Comparison of ENCODE assay signal across 13 cellular contexts in genomic region chr14:59882957-59883356, GRCh38. TPM values are rescaled to one million over a fixed set of nuclear protein-coding genes. Genes with fewer than 3 reads are reported as not detected.
DNase-seq lines count a peak whose midpoint lies in the region; ATAC-seq, FAIRE-seq and TF ChIP-seq lines count a peak whose summit lies in the region.
"Had no signal": no experiment of that assay in that cellular context is flagged by ENCODE, and none has a peak within 500 bp of the region (broad histone marks: within the 10 kb centered on the region; RNA-seq: fewer than 3 reads in every experiment).

No MANE protein-coding gene starts in this region.

- H2BK15ac ChIP-seq in H1 (ENCODE audit: low read length), result no peak overlapping the region

- no peaks in the 10 kb centered on the region for H3K9me3 Mint-ChIP-seq in activated CD8-positive, alpha-beta T cell treated with anti-CD3 and anti-CD28 coated beads for 36 hours
- no peaks in the 10 kb centered on the region for H3K9me3 Mint-ChIP-seq in activated CD8-positive, alpha-beta T cell treated with anti-CD3 and anti-CD28 coated beads, Interleukin-2, amount 10 ng/mL, durations not matched to agents 7 days and 5 days (ENCODE audit: insufficient read depth)
- H3K9me3 Mint-ChIP-seq: activated CD4-positive, alpha-beta T cell treated with anti-CD3 and anti-CD28 coated beads, Interleukin-2, amount 10 ng/mL, durations not matched to agents 24 days and 14 days had no signal

- TF ChIP-seq POLR2A in NB4 (IDR thresholded peaks at IDR 0.05; ENCODE audit: extremely low read depth, insufficient read length) (no peak), H1 (IDR thresholded peaks at IDR 0.05; ENCODE audit: control extremely low read depth in 1 of 2, low read depth in 2 of 2, low read length in 2 of 2) (no peak)

- no peak overlapping the region for H2BK5ac ChIP-seq in H1 (ENCODE audit: low read depth, low read length)

- H2BK20ac ChIP-seq in H1 (ENCODE audit: low read length), result no peak overlapping the region

- no peak overlapping the region for H3K23ac ChIP-seq in H1 (ENCODE audit: insufficient read length)

- no peak overlapping the region for H2BK12ac ChIP-seq in H1 (ENCODE audit: low read depth, low read length)

- H3K36me3 ChIP-seq in H1 (ENCODE audit: control insufficient read depth in 2 of 4, insufficient read depth in 4 of 4, low read length in 3 of 4) (no peaks in the 10 kb centered on the region), upper lobe of right lung (no peaks in the 10 kb centered on the region)
- H3K36me3 ChIP-seq: gastroesophageal sphincter had no signal

- no peak overlapping the region for H2BK120ac ChIP-seq in H1 (replicated peaks; ENCODE audit: low read depth, low read length)

- H3K4me1 Mint-ChIP-seq in activated CD8-positive, alpha-beta T cell treated with anti-CD3 and anti-CD28 coated beads for 36 hours (ENCODE audit: low read depth), result no peaks in the 10 kb centered on the region
- no peaks in the 10 kb centered on the region for H3K4me1 Mint-ChIP-seq in activated CD8-positive, alpha-beta T cell treated with anti-CD3 and anti-CD28 coated beads, Interleukin-2, amount 10 ng/mL, durations not matched to agents 7 days and 5 days (ENCODE audit: low read depth)
- H3K4me1 Mint-ChIP-seq: activated CD4-positive, alpha-beta T cell treated with anti-CD3 and anti-CD28 coated beads, Interleukin-2, amount 10 ng/mL, durations not matched to agents 24 days and 14 days; stimulated activated naive CD8-positive, alpha-beta T cell treated with anti-CD3 and anti-CD28 coated beads, Interleukin-15, amount 100 ng/mL, for 72 hours had no signal

- H4K20me1 ChIP-seq in H1 (replicated peaks in 1 of 2; ENCODE audit: control insufficient read depth in 1 of 2, insufficient read depth in 2 of 2, low read length in 2 of 2), result no peaks in the 10 kb centered on the region

- H2AK5ac ChIP-seq in H1 (ENCODE audit: low read depth, low read length), result no peak overlapping the region

- intact Hi-C loops in activated CD8-positive, alpha-beta T cell treated with anti-CD3 and anti-CD28 coated beads for 36 hours (cut with micrococcal nuclease), result no loop called here
- intact Hi-C loops in upper lobe of right lung (cut with DNase I), result no loop called here

- H3K4me1 ChIP-seq in H1 (replicated peaks in 1 of 4; ENCODE audit: control insufficient read depth in 3 of 4, insufficient read depth in 4 of 4, low read length in 3 of 4) (no peaks in the 10 kb centered on the region), upper lobe of right lung (no peaks in the 10 kb centered on the region)
- H3K4me1 ChIP-seq: gastroesophageal sphincter had no signal

- H3K27ac ChIP-seq in H1 (ENCODE audit: low read depth, low read length) (no peak overlapping the region), upper lobe of right lung (no peak overlapping the region)
- H3K27ac ChIP-seq: gastroesophageal sphincter had no signal

- H3K56ac ChIP-seq in H1 (replicated peaks; ENCODE audit: insufficient read length, low read depth, low read length), result no peak overlapping the region

- no peak overlapping the region for H3K4me2 ChIP-seq in H1 (ENCODE audit: insufficient read depth in 1 of 2, low read depth in 2 of 2, low read length in 2 of 2)

- WGBS in H1 (ENCODE audit: extremely low coverage in 1 of 2, insufficient coverage in 1 of 2, insufficient read length in 1 of 2, insufficient replicate concordance in 2 of 2, low coverage in 1 of 2, low lambda C conversion rate in 2 of 2, missing lambda C conversion rate in 1 of 2), 2 experiments, result 24% methylated on average over 1 of the region's 1 CpG; no CpG with 5 or more reads in 1 of the 2 experiments

- H3K9ac ChIP-seq in H1 (replicated peaks in 1 of 4; ENCODE audit: extremely low read depth in 1 of 4, low read depth in 3 of 4, low read length in 3 of 4), result no peak overlapping the region

- H4K5ac ChIP-seq in H1 (ENCODE audit: insufficient read length, low read depth, low read length), result no peak overlapping the region

- H3K27me3 ChIP-seq in H1 (replicated peaks in 1 of 4; ENCODE audit: control insufficient read depth in 3 of 4, extremely low read depth in 1 of 4, insufficient read depth in 3 of 4, low read length in 3 of 4), result no peaks in the 10 kb centered on the region
- no peaks in the 10 kb centered on the region for H3K27me3 ChIP-seq in upper lobe of right lung

- H3K4me3 Mint-ChIP-seq in activated CD8-positive, alpha-beta T cell treated with anti-CD3 and anti-CD28 coated beads for 36 hours, result no peak overlapping the region
- no peak overlapping the region for H3K4me3 Mint-ChIP-seq in activated CD8-positive, alpha-beta T cell treated with anti-CD3 and anti-CD28 coated beads, Interleukin-2, amount 10 ng/mL, durations not matched to agents 7 days and 5 days
- H3K4me3 Mint-ChIP-seq: activated CD4-positive, alpha-beta T cell treated with anti-CD3 and anti-CD28 coated beads, Interleukin-2, amount 10 ng/mL, durations not matched to agents 24 days and 14 days; CD4-positive, alpha-beta T cell; stimulated activated naive CD8-positive, alpha-beta T cell treated with anti-CD3 and anti-CD28 coated beads, Interleukin-15, amount 100 ng/mL, for 72 hours had no signal

- peak in 1 of 2 experiments; percentile 14; a peak in 1 of 4 replicates for TF ChIP-seq RAD21 in H1 (IDR thresholded peaks at IDR 0.05 in 1 of 2, conservative IDR thresholded peaks at IDR 0.05 in 1 of 2; ENCODE audit: low read depth in 2 of 2, low read length in 2 of 2)

- no peak overlapping the region for H3K18ac ChIP-seq in H1 (ENCODE audit: extremely low read depth, low read length)

- no peak overlapping the region for H3K14ac ChIP-seq in H1 (ENCODE audit: insufficient read length)

- no peak for TF ChIP-seq EP300 in H1 (IDR thresholded peaks at IDR 0.05; ENCODE audit: borderline replicate concordance in 1 of 2, low read depth in 2 of 2, low read length in 2 of 2)

- H3K79me2 ChIP-seq in H1 (ENCODE audit: control insufficient read depth in 1 of 2, insufficient read depth in 2 of 2, low read length in 2 of 2), result no peaks in the 10 kb centered on the region

- no peak for FAIRE-seq in H1 (lab: Jason Lieb, UNC)

- H3K4me3 ChIP-seq in NB4 (ENCODE audit: low read depth, low read length) (no peak overlapping the region), H1 (ENCODE audit: extremely low read depth in 1 of 4, insufficient read depth in 2 of 4, low read depth in 3 of 4, low read length in 4 of 4) (no peak overlapping the region), upper lobe of right lung (no peak overlapping the region)
- H3K4me3 ChIP-seq: gastroesophageal sphincter had no signal

- H3K23me2 ChIP-seq in H1 (ENCODE audit: low read depth, low read length), result no peaks in the 10 kb centered on the region

- DNase-seq in activated CD8-positive, alpha-beta T cell treated with anti-CD3 and anti-CD28 coated beads for 36 hours, result no peak
- no peak for DNase-seq in activated CD8-positive, alpha-beta T cell treated with anti-CD3 and anti-CD28 coated beads, Interleukin-2, amount 10 ng/mL, durations not matched to agents 7 days and 5 days
- DNase-seq in NB4 (ENCODE audit: low read depth) (peak; percentile 5), H1 (ENCODE audit: low read depth in 1 of 2, low spot score in 2 of 2) (no peak), upper lobe of right lung (no peak), NOMO-1 treated with dmso at 0.1 percent for 144 hours (lab: John Stamatoyannopoulos, UW; ENCODE audit: unreplicated experiment) (no peak), NCI-H2227 treated with DMSO at 0.1 percent for 48 hours (lab: John Stamatoyannopoulos, UW) (no peak)
- DNase-seq: activated CD4-positive, alpha-beta T cell treated with anti-CD3 and anti-CD28 coated beads, Interleukin-2, amount 10 ng/mL, durations not matched to agents 24 days and 14 days; CD4-positive, alpha-beta T cell; midbrain; stimulated activated naive CD8-positive, alpha-beta T cell treated with anti-CD3 and anti-CD28 coated beads, Interleukin-15, amount 100 ng/mL, for 72 hours had no signal

- no peak overlapping the region for H4K8ac ChIP-seq in H1 (ENCODE audit: extremely low read depth, insufficient read depth, low read length)

- POLR2A ChIA-PET in activated CD8-positive, alpha-beta T cell treated with anti-CD3 and anti-CD28 coated beads for 36 hours (lab: Charles Lee), result no interaction called here
- POLR2A ChIA-PET in activated CD8-positive, alpha-beta T cell treated with anti-CD3 and anti-CD28 coated beads, Interleukin-2, amount 10 ng/mL, durations not matched to agents 7 days and 5 days (lab: Charles Lee), result no interaction called here
- POLR2A ChIA-PET in H1 (lab: Charles Lee; ENCODE audit: partially characterized antibody), result interaction anchor here (0.8 kb wide), 1 partner anchor 12 kb away, joined by 3 read pairs; the partner anchor contains the start of gene RTN1

- H3K4ac ChIP-seq in H1 (replicated peaks; ENCODE audit: insufficient read length, low read depth, low read length), result no peak overlapping the region

- H3K27me3 Mint-ChIP-seq in activated CD8-positive, alpha-beta T cell treated with anti-CD3 and anti-CD28 coated beads for 36 hours, result peaks cover 14% of the 10 kb centered on the region
- H3K27me3 Mint-ChIP-seq in activated CD8-positive, alpha-beta T cell treated with anti-CD3 and anti-CD28 coated beads, Interleukin-2, amount 10 ng/mL, durations not matched to agents 7 days and 5 days (ENCODE audit: low read depth), result peaks cover 16% of the 10 kb centered on the region

- CTCF ChIA-PET in activated CD8-positive, alpha-beta T cell treated with anti-CD3 and anti-CD28 coated beads for 36 hours (lab: Charles Lee), result interaction anchor here (1.2 to 1.4 kb wide), 2 partner anchors 10 to 302 kb away, joined by 4 read pairs; no protein-coding TSS in a partner anchor
- CTCF ChIA-PET in activated CD8-positive, alpha-beta T cell treated with anti-CD3 and anti-CD28 coated beads, Interleukin-2, amount 10 ng/mL, durations not matched to agents 7 days and 5 days (lab: Charles Lee), result no interaction called here
- CTCF ChIA-PET in H1 (lab: Charles Lee; ENCODE audit: partially characterized antibody), result interaction anchor here (0.7 to 1.8 kb wide), 18 partner anchors 8 to 301 kb away, joined by 3 to 30 read pairs (median 3); no protein-coding TSS in a partner anchor

- no peak overlapping the region for H4K91ac ChIP-seq in H1 (replicated peaks; ENCODE audit: insufficient read length, low read length)

- H3K27ac Mint-ChIP-seq in activated CD8-positive, alpha-beta T cell treated with anti-CD3 and anti-CD28 coated beads for 36 hours, result no peak overlapping the region
- H3K27ac Mint-ChIP-seq in activated CD8-positive, alpha-beta T cell treated with anti-CD3 and anti-CD28 coated beads, Interleukin-2, amount 10 ng/mL, durations not matched to agents 7 days and 5 days, result no peak overlapping the region
- H3K27ac Mint-ChIP-seq: activated CD4-positive, alpha-beta T cell treated with anti-CD3 and anti-CD28 coated beads, Interleukin-2, amount 10 ng/mL, durations not matched to agents 24 days and 14 days; CD4-positive, alpha-beta T cell; stimulated activated naive CD8-positive, alpha-beta T cell treated with anti-CD3 and anti-CD28 coated beads, Interleukin-15, amount 100 ng/mL, for 72 hours had no signal

- no peaks in the 10 kb centered on the region for H3K36me3 Mint-ChIP-seq in activated CD8-positive, alpha-beta T cell treated with anti-CD3 and anti-CD28 coated beads for 36 hours (ENCODE audit: low read depth)
- H3K36me3 Mint-ChIP-seq in activated CD8-positive, alpha-beta T cell treated with anti-CD3 and anti-CD28 coated beads, Interleukin-2, amount 10 ng/mL, durations not matched to agents 7 days and 5 days (ENCODE audit: low read depth), result no peaks in the 10 kb centered on the region

- TF ChIP-seq CTCF in activated CD8-positive, alpha-beta T cell treated with anti-CD3 and anti-CD28 coated beads for 36 hours (IDR thresholded peaks at IDR 0.05), result peak; percentile 45
- peak; percentile 25 for TF ChIP-seq CTCF in NB4 (IDR thresholded peaks at IDR 0.05; ENCODE audit: low read depth, low read length)
- TF ChIP-seq CTCF in H1 (IDR thresholded peaks at IDR 0.05; ENCODE audit: control extremely low read depth in 1 of 3, insufficient read depth in 1 of 3, low read depth in 1 of 3, low read length in 3 of 3), result peak in 2 of 3 experiments; percentile 14 to 55; a peak in 2 of 4 replicates
- TF ChIP-seq CTCF in upper lobe of right lung (IDR thresholded peaks at IDR 0.05), result peak; percentile 14

- ATAC-seq in activated CD8-positive, alpha-beta T cell treated with anti-CD3 and anti-CD28 coated beads for 36 hours, result no peak
- no peak for ATAC-seq in activated CD8-positive, alpha-beta T cell treated with anti-CD3 and anti-CD28 coated beads, Interleukin-2, amount 10 ng/mL, durations not matched to agents 7 days and 5 days
- ATAC-seq in upper lobe of right lung (no peak), GM21825 (IDR thresholded peaks at IDR 0.05; ENCODE audit: unreplicated experiment) (no peak)
- ATAC-seq: gastroesophageal sphincter; stimulated activated naive CD8-positive, alpha-beta T cell treated with anti-CD3 and anti-CD28 coated beads, Interleukin-15, amount 100 ng/mL, for 72 hours had no signal

- no peaks in the 10 kb centered on the region for H3K9me3 ChIP-seq in H1 (ENCODE audit: insufficient read depth in 2 of 2, low read depth in 1 of 2, low read length in 1 of 2)
- H3K9me3 ChIP-seq in upper lobe of right lung, result no peaks in the 10 kb centered on the region
- H3K9me3 ChIP-seq: gastroesophageal sphincter had no signal

- H2AFZ ChIP-seq in H1 (ENCODE audit: low read length), result no peak overlapping the region

- H3K79me1 ChIP-seq in H1 (ENCODE audit: low read depth, low read length), result no peaks in the 10 kb centered on the region

RNA-seq across cellular contexts. Expression of gene RTN1, which starts 12.4 kb away (rescaled TPM):
- not detected for total RNA-seq in activated CD8-positive, alpha-beta T cell treated with anti-CD3 and anti-CD28 coated beads for 36 hours
- total RNA-seq in activated CD8-positive, alpha-beta T cell treated with anti-CD3 and anti-CD28 coated beads, Interleukin-2, amount 10 ng/mL, durations not matched to agents 7 days and 5 days, result not detected
- total RNA-seq in H1 (2021; fragmentation: NEBNext Ultra II Directional; extraction: Animal tissue kit (Norgen Biotek cat#: 25700)), result 2.8 and 2.9 TPM in 2 replicates
- 4.2 and 4.9 TPM in 2 replicates for polyA plus RNA-seq in H1 (2011; rRNA removed)
- 4.2 TPM for polyA plus RNA-seq in H1 (2011; cell fraction: cytosol; rRNA removed)
- polyA plus RNA-seq in H1 (2011; cell fraction: nucleus; rRNA removed), result 3.8 TPM
- 1.8 to 5.0 TPM (median 2.8 TPM) in 4 replicates for polyA plus RNA-seq in H1 (2012, experiment 1 of 2)
- polyA plus RNA-seq in H1 (2012, experiment 2 of 2), result 1.3 TPM
- polyA plus RNA-seq in H1 (2013, experiment 1 of 2), result 2.9 TPM
- 3.2 TPM for polyA plus RNA-seq in H1 (2013, experiment 2 of 2)
- polyA minus RNA-seq in H1 (2011; rRNA and poly(A)+ RNA removed), result 1.7 and 3.2 TPM in 2 replicates
- polyA minus RNA-seq in H1 (2011; cell fraction: cytosol; rRNA and poly(A)+ RNA removed), result 1.5 TPM
- 3.3 TPM for polyA minus RNA-seq in H1 (2011; cell fraction: nucleus; rRNA and poly(A)+ RNA removed)
- 9.6 TPM for total RNA-seq in upper lobe of right lung
- total RNA-seq: activated CD4-positive, alpha-beta T cell treated with anti-CD3 and anti-CD28 coated beads, Interleukin-2, amount 10 ng/mL, durations not matched to agents 24 days and 14 days had no signal

RNA-seq across cellular contexts. Expression of gene LRRC9, which starts 37.0 kb away (rescaled TPM):
- not detected for total RNA-seq in activated CD8-positive, alpha-beta T cell treated with anti-CD3 and anti-CD28 coated beads for 36 hours
- total RNA-seq in activated CD8-positive, alpha-beta T cell treated with anti-CD3 and anti-CD28 coated beads, Interleukin-2, amount 10 ng/mL, durations not matched to agents 7 days and 5 days, result not detected
- 0.84 and 1.8 TPM in 2 replicates for total RNA-seq in H1 (2021; fragmentation: NEBNext Ultra II Directional; extraction: Animal tissue kit (Norgen Biotek cat#: 25700))
- polyA plus RNA-seq in H1 (2011; rRNA removed), result 0.12 and 0.16 TPM in 2 replicates
- 0.21 TPM for polyA plus RNA-seq in H1 (2011; cell fraction: cytosol; rRNA removed)
- polyA plus RNA-seq in H1 (2011; cell fraction: nucleus; rRNA removed), result 0.10 TPM
- polyA plus RNA-seq in H1 (2012, experiment 1 of 2), result 0.16 to 0.59 TPM (median 0.36 TPM) in 4 replicates
- not detected for polyA plus RNA-seq in H1 (2012, experiment 2 of 2)
- 0.57 TPM for polyA plus RNA-seq in H1 (2013, experiment 1 of 2)
- 0.70 TPM for polyA plus RNA-seq in H1 (2013, experiment 2 of 2)
- polyA minus RNA-seq in H1 (2011; rRNA and poly(A)+ RNA removed), result 0.32 and 0.59 TPM in 2 replicates
- polyA minus RNA-seq in H1 (2011; cell fraction: cytosol; rRNA and poly(A)+ RNA removed), result not detected
- polyA minus RNA-seq in H1 (2011; cell fraction: nucleus; rRNA and poly(A)+ RNA removed), result 1.3 TPM
- not detected for total RNA-seq in upper lobe of right lung
- total RNA-seq: activated CD4-positive, alpha-beta T cell treated with anti-CD3 and anti-CD28 coated beads, Interleukin-2, amount 10 ng/mL, durations not matched to agents 24 days and 14 days; CD4-positive, alpha-beta T cell; gastroesophageal sphincter had no signal
